In genomic region chr18:777021-777420, GRCh38 we compare ENCODE assay signal across 29 cellular contexts. TPM values are rescaled to one million over a fixed set of nuclear protein-coding genes. Genes with fewer than 3 reads are reported as not detected.
A peak's percentile ranks its signal among the peaks of the same experiment; 100 is the strongest.
DNase-seq lines count a peak whose midpoint lies in the region; ATAC-seq, FAIRE-seq and TF ChIP-seq lines count a peak whose summit lies in the region.
"Had no signal": no experiment of that assay in that cellular context is flagged by ENCODE, and none has a peak within 500 bp of the region (broad histone marks: within the 10 kb centered on the region; RNA-seq: fewer than 3 reads in every experiment).

No MANE protein-coding gene starts in this region.

- H3K4me1 ChIP-seq in K562 (replicated peaks in 1 of 2; ENCODE audit: control insufficient read depth in 2 of 2, insufficient read depth in 2 of 2, low read length in 2 of 2) (peaks cover 33 to 80% of the 10 kb centered on the region in 2 experiments), GM23338 (ENCODE audit: insufficient read depth) (peaks cover 14% of the 10 kb centered on the region)

- H4K20me1 ChIP-seq in K562 (replicated peaks; ENCODE audit: control insufficient read depth, insufficient read depth, low read length) (peaks cover 17% of the 10 kb centered on the region), GM23338 (replicated peaks; ENCODE audit: insufficient read depth) (peaks cover 42% of the 10 kb centered on the region; the same call in 1 of the 2 replicates)

- POLR2A ChIA-PET in K562 (lab: Yijun Ruan, JAX): interaction anchor here (0.7 to 1.5 kb wide), 3 partner anchors 14 to 19 kb away, joined by 3 to 4 read pairs (median 3); no protein-coding TSS in a partner anchor

- H3K4me1 Mint-ChIP-seq in activated naive CD4-positive, alpha-beta T cell treated with anti-CD3 and anti-CD28 coated beads, Interleukin-2, amount 50 U/mL, for 24 hours: peaks cover 72% of the 10 kb centered on the region
- peaks cover 23% of the 10 kb centered on the region for H3K4me1 Mint-ChIP-seq in GM23338

- H3K79me2 ChIP-seq in K562 (ENCODE audit: control insufficient read depth, insufficient read depth, low read length) (peaks cover 99% of the 10 kb centered on the region), GM23338 (replicated peaks; ENCODE audit: insufficient read depth) (peaks cover 100% of the 10 kb centered on the region)

- no peaks in the 10 kb centered on the region for H3K9me3 ChIP-seq in K562 (replicated peaks; ENCODE audit: control insufficient read depth, insufficient read depth, low read depth, low read length)
- H3K9me3 ChIP-seq: BLaER1 treated with 17β-estradiol and CSF1 and Interleukin-3, amounts not matched to agents 10 nM and 100 nM; esophagus muscularis mucosa; heart right ventricle; MG63; upper lobe of right lung had no signal

- H3K27ac ChIP-seq in K562 (ENCODE audit: extremely low read depth, low read depth, low read length) (no peak overlapping the region; the same call in 2 of the 3 replicates), GM23338 (ENCODE audit: low read depth) (no peak overlapping the region)
- H3K27ac ChIP-seq: BLaER1 treated with 17β-estradiol and CSF1 and Interleukin-3, amounts not matched to agents 10 nM and 100 nM; esophagus muscularis mucosa; heart right ventricle; RWPE1; SK-N-MC; upper lobe of right lung had no signal

- CTCF ChIA-PET in K562 (lab: Yijun Ruan, JAX; ENCODE audit: low intra/inter-chr PET ratio): no interaction called here

- in situ Hi-C loops in K562 (cut with MboI): no loop called here

- H3K27ac Mint-ChIP-seq in activated naive CD4-positive, alpha-beta T cell treated with anti-CD3 and anti-CD28 coated beads, Interleukin-2, amount 50 U/mL, for 24 hours: peak overlapping the region; percentile 31
- no peak overlapping the region for H3K27ac Mint-ChIP-seq in GM23338
- H3K27ac Mint-ChIP-seq: activated CD4-positive, alpha-beta memory T cell treated with anti-CD3 and anti-CD28 coated beads for 36 hours; progenitor cell of endocrine pancreas; WTC11 had no signal

- WGBS in K562 (ENCODE audit: insufficient coverage, low coverage, missing lambda C conversion rate): 87% methylated on average over 1 of the region's 1 CpG

- H3K27me3 Mint-ChIP-seq in activated naive CD4-positive, alpha-beta T cell treated with anti-CD3 and anti-CD28 coated beads, Interleukin-2, amount 50 U/mL, for 24 hours: no peaks in the 10 kb centered on the region
- H3K27me3 Mint-ChIP-seq in GM23338 (ENCODE audit: insufficient read depth, low read depth, poor library complexity): peaks cover 1% of the 10 kb centered on the region
- H3K27me3 Mint-ChIP-seq: activated CD4-positive, alpha-beta memory T cell treated with anti-CD3 and anti-CD28 coated beads for 36 hours; progenitor cell of endocrine pancreas had no signal

- TF ChIP-seq RAD21 in K562 (CRISPR knock-in tag; conservative IDR thresholded peaks at IDR 0.05 in 1 of 2, IDR thresholded peaks at IDR 0.05 in 1 of 2): no peak

- no peaks in the 10 kb centered on the region for H3F3A ChIP-seq in GM23338 (replicated peaks; ENCODE audit: low read depth)

- intact Hi-C loops in K562 (cut with micrococcal nuclease): no loop called here

- H3K4me3 ChIP-seq in K562 (no peak overlapping the region), fibroblast of the aortic adventitia (ENCODE audit: low read depth, low read length) (no peak overlapping the region), GM23338 (no peak overlapping the region)
- H3K4me3 ChIP-seq: BLaER1 treated with 17β-estradiol and CSF1 and Interleukin-3, amounts not matched to agents 10 nM and 100 nM; esophagus muscularis mucosa; heart right ventricle; MG63; SK-N-MC; upper lobe of right lung had no signal

- H3K27me3 ChIP-seq in K562 (ENCODE audit: control insufficient read depth in 2 of 2, insufficient read depth in 2 of 2, low read length in 2 of 2) (no peaks in the 10 kb centered on the region), GM23338 (ENCODE audit: insufficient read depth) (no peaks in the 10 kb centered on the region)
- H3K27me3 ChIP-seq: BLaER1 treated with 17β-estradiol and CSF1 and Interleukin-3, amounts not matched to agents 10 nM and 100 nM; esophagus muscularis mucosa; heart right ventricle; MG63; upper lobe of right lung had no signal

- no peak overlapping the region for H3K4me3 Mint-ChIP-seq in activated naive CD4-positive, alpha-beta T cell treated with anti-CD3 and anti-CD28 coated beads, Interleukin-2, amount 50 U/mL, for 24 hours
- no peak overlapping the region for H3K4me3 Mint-ChIP-seq in GM23338
- H3K4me3 Mint-ChIP-seq: activated CD4-positive, alpha-beta memory T cell treated with anti-CD3 and anti-CD28 coated beads for 36 hours; neural crest cell; WTC11 had no signal

- no peak for TF ChIP-seq CTCF in K562 (IDR thresholded peaks at IDR 0.05 in 2 of 3, conservative IDR thresholded peaks at IDR 0.05 in 1 of 3; ENCODE audit: insufficient read depth in 2 of 3, low read depth in 1 of 3, low read length in 3 of 3)
- TF ChIP-seq CTCF in fibroblast of the aortic adventitia (IDR thresholded peaks at IDR 0.05; ENCODE audit: insufficient read depth, low read length): no peak
- no peak for TF ChIP-seq CTCF in GM23338 (conservative IDR thresholded peaks at IDR 0.05; ENCODE audit: low read depth in 2 of 2)

- no peak for FAIRE-seq in K562 (lab: Jason Lieb, UNC)
- FAIRE-seq: A204.1 had no signal

- ATAC-seq in K562 (no peak), HG02763 (IDR thresholded peaks at IDR 0.05; ENCODE audit: unreplicated experiment) (no peak), GM23338 (no peak)
- ATAC-seq: heart right ventricle, upper lobe of right lung, WTC11 had no signal

- no peak for DNase-seq in activated naive CD4-positive, alpha-beta T cell treated with Interleukin-2 at 50 U/mL for 16 hours
- DNase-seq in K562 (ENCODE audit: extremely low read depth in 1 of 4, low spot score in 3 of 4) (no peak), fibroblast of the aortic adventitia (ENCODE audit: low read depth) (peak; percentile 60), renal cortical epithelial cell (ENCODE audit: low read depth) (peak; percentile 21), erythroblast (lab: John Stamatoyannopoulos, UW) (no peak), GM23338 (ENCODE audit: low spot score) (no peak)
- DNase-seq: activated CD4-positive, alpha-beta memory T cell treated with anti-CD3 and anti-CD28 coated beads for 36 hours; activated gamma-delta T cell; activated T-cell treated with anti-CD3 and anti-CD28 coated beads for 4 hours; amygdala; Calu3; effector CD8-positive, alpha-beta T cell; EL; heart right ventricle; MG63; NCI-H524 treated with DMSO at 0.1 percent for 48 hours; substantia nigra; T-helper 9 cell; upper lobe of right lung had no signal

- no peak overlapping the region for H2AFZ ChIP-seq in K562 (ENCODE audit: low read depth, low read length)
- no peak overlapping the region for H2AFZ ChIP-seq in GM23338

- no TSS peak for BruUV-seq in K562 (replicated peaks; lab: Mats Ljungman, UMichigan)

- H3K9me2 ChIP-seq in GM23338 (ENCODE audit: insufficient read depth): no peaks in the 10 kb centered on the region

- no peaks in the 10 kb centered on the region for H3K9me3 Mint-ChIP-seq in activated naive CD4-positive, alpha-beta T cell treated with anti-CD3 and anti-CD28 coated beads, Interleukin-2, amount 50 U/mL, for 24 hours
- no peaks in the 10 kb centered on the region for H3K9me3 Mint-ChIP-seq in GM23338
- H3K9me3 Mint-ChIP-seq: activated CD4-positive, alpha-beta memory T cell treated with anti-CD3 and anti-CD28 coated beads for 36 hours; neural crest cell; WTC11 had no signal

- H3K4me2 ChIP-seq in K562 (ENCODE audit: insufficient read depth, low read length): no peak overlapping the region
- H3K4me2 ChIP-seq in GM23338: no peak overlapping the region
- H3K4me2 ChIP-seq: BLaER1 treated with 17β-estradiol and CSF1 and Interleukin-3, amounts not matched to agents 10 nM and 100 nM had no signal

- H3K36me3 Mint-ChIP-seq in activated naive CD4-positive, alpha-beta T cell treated with anti-CD3 and anti-CD28 coated beads, Interleukin-2, amount 50 U/mL, for 24 hours: peaks cover 15% of the 10 kb centered on the region
- H3K36me3 Mint-ChIP-seq in GM23338 (ENCODE audit: low read depth): no peaks in the 10 kb centered on the region
- H3K36me3 Mint-ChIP-seq: WTC11 had no signal

- H3K9me1 ChIP-seq in K562 (ENCODE audit: control insufficient read depth, insufficient read depth, low read length): no peaks in the 10 kb centered on the region

- TF ChIP-seq EP300 in K562 (IDR thresholded peaks at IDR 0.05; ENCODE audit: low read length): no peak

- TF ChIP-seq POLR2A in K562 (conservative IDR thresholded peaks at IDR 0.05): no peak
- no peak for TF ChIP-seq POLR2A in erythroblast (IDR thresholded peaks at IDR 0.05; ENCODE audit: low read length)

- peaks cover 41% of the 10 kb centered on the region for H3K36me3 ChIP-seq in K562 (ENCODE audit: control insufficient read depth, insufficient read depth, low read length)
- no peaks in the 10 kb centered on the region; the same call in 1 of the 2 replicates for H3K36me3 ChIP-seq in GM23338 (ENCODE audit: insufficient read depth)
- H3K36me3 ChIP-seq: MG63, upper lobe of right lung had no signal

- H3K9ac ChIP-seq in K562 (ENCODE audit: insufficient read depth in 1 of 2, low read depth in 2 of 2, low read length in 2 of 2): no peak overlapping the region
- H3K9ac ChIP-seq: BLaER1 treated with 17β-estradiol and CSF1 and Interleukin-3, amounts not matched to agents 10 nM and 100 nM had no signal

TF ChIP-seq in GM23338, 12 proteins besides CTCF, POLR2A, EP300 and RAD21 (continues in another document):
- no peak for TF ChIP-seq NANOG (IDR thresholded peaks at IDR 0.05; ENCODE audit: borderline replicate concordance)

RNA-seq across cellular contexts. Expression of gene YES1, which starts 35.0 kb away (rescaled TPM):
- 86.2 and 96.5 TPM in 2 replicates for total RNA-seq in K562 (2011; cell fraction: chromatin; rRNA removed; ENCODE audit: low replicate concordance)
- total RNA-seq in K562 (2011; cell fraction: nucleolus; rRNA removed): 21.8 and 24.5 TPM in 2 replicates
- total RNA-seq in K562 (2011; cell fraction: nucleoplasm; rRNA removed): 46.6 and 65.3 TPM in 2 replicates
- total RNA-seq in K562 (2014; rRNA removed): 61.9 and 108 TPM in 2 replicates
- total RNA-seq in K562 (2014; rRNA removed; fragmentation: Illumina TruSeq; extraction: Trizol): 115 and 149 TPM in 2 replicates
- total RNA-seq in K562 (2015; rRNA removed; fragmentation: Illumina TruSeq; extraction: Trizol): 75.4 and 77.7 TPM in 2 replicates
- 90.6 and 99.4 TPM in 2 replicates for total RNA-seq in K562 (2021)
- 54.6 and 59.9 TPM in 2 replicates for polyA plus RNA-seq in K562 (2011; rRNA removed)
- polyA plus RNA-seq in K562 (2011; cell fraction: cytosol; rRNA removed): 31.2 and 49.4 TPM in 2 replicates
- 22.9 and 25.6 TPM in 2 replicates for polyA plus RNA-seq in K562 (2011; cell fraction: nucleus; rRNA removed)
- polyA plus RNA-seq in K562 (2012): 42.1 and 45.3 TPM in 2 replicates
- polyA plus RNA-seq in K562 (2014; fragmentation: Illumina TruSeq; extraction: Trizol): 70.6 and 78.9 TPM in 2 replicates
- polyA plus RNA-seq in K562 (2014; fragmentation: Nextera tagmentation; extraction: Ambion mirVana): 10 to 100 TPM; 37.2 to 54.6 TPM
- polyA plus RNA-seq in K562 (2014; rRNA removed): 77.8 and 112 TPM in 2 replicates
- 72.0 and 108 TPM in 2 replicates for polyA minus RNA-seq in K562 (2011; rRNA and poly(A)+ RNA removed)
- polyA minus RNA-seq in K562 (2011; cell fraction: cytosol; rRNA and poly(A)+ RNA removed): 50.5 and 77.5 TPM in 2 replicates
- polyA minus RNA-seq in K562 (2011; cell fraction: nucleus; rRNA and poly(A)+ RNA removed): 17.6 and 34.7 TPM in 2 replicates
- 43.1 and 156 TPM in 2 replicates for total RNA-seq in fibroblast of the aortic adventitia (ENCODE audit: low replicate concordance)
- total RNA-seq in renal cortical epithelial cell: 173 and 253 TPM in 2 replicates
- 327 and 340 TPM in 2 replicates for total RNA-seq in GM23338 (2014; rRNA removed; shearing (Covaris generic))
- polyA plus RNA-seq in GM23338 (2016; fragmentation: Nextera tagmentation; extraction: Ambion mirVana): 25.4 and 27.3 TPM in 2 replicates

Comparison
In these comparisons a context has a peak if more than half of its experiments do, and no peak if none do; other contexts are left out.
1. DNase-seq: peak in fibroblast of the aortic adventitia (single experiment) and renal cortical epithelial cell (single experiment); none in activated naive CD4-positive, alpha-beta T cell treated with Interleukin-2 at 50 U/mL for 16 hours (single experiment), K562 (0 of 4), erythroblast (0 of 2) and GM23338 (single experiment).